In the genomic region with DNA sequence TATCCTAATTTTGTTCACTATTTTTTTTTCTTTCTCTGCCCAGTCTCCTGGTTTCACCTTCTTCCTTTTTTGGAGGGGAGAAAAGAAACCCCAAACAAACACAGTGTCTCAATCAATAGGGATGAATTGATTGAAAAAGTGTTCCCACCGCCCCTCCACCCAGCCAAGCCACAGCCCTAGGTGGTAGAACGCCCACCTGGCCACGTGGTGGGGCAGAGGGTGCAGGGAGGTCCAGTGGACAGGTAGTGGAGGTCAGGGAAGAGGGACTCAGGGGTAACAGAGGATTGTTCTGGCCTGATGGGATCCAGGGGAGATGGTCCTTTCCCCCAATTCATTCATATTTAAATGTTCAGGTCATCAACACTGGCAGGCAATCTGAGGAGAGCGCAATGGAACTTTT, we compare ENCODE assay signal across 13 cellular contexts. TPM values are rescaled to one million over a fixed set of nuclear protein-coding genes. Genes with fewer than 3 reads are reported as not detected.
DNase-seq lines count a peak whose midpoint lies in the region; ATAC-seq and TF ChIP-seq lines count a peak whose summit lies in the region.
"Had no signal": no experiment of that assay in that cellular context is flagged by ENCODE, and none has a peak within 500 bp of the region (broad histone marks: within the 10 kb centered on the region; RNA-seq: fewer than 3 reads in every experiment).

No MANE protein-coding gene starts in this region.

- WGBS in adrenal gland, 4 donors, result 53 to 63% (median 60%) methylated on average over 4 of the region's 4 CpGs

- H3K27me3 Mint-ChIP-seq in WTC11 (ENCODE audit: low read depth), result peaks cover 27% of the 10 kb centered on the region

- TF ChIP-seq POLR2A in adrenal gland (IDR thresholded peaks at IDR 0.05), result no peak

- peak overlapping the region; percentile 80 for H3K27ac ChIP-seq in neutrophil
- no peak overlapping the region for H3K27ac ChIP-seq in RWPE1
- no peak overlapping the region for H3K27ac ChIP-seq in adrenal gland
- H3K27ac ChIP-seq: BLaER1 had no signal

- H3K9me3 ChIP-seq in neutrophil (no peaks in the 10 kb centered on the region), adrenal gland (replicated peaks in 1 of 3) (no peaks in the 10 kb centered on the region)
- H3K9me3 ChIP-seq: BLaER1 had no signal

- H3K9me3 Mint-ChIP-seq in WTC11, result no peaks in the 10 kb centered on the region
- H3K9me3 Mint-ChIP-seq: activated T-cell treated with anti-CD3 and anti-CD28 coated beads, Interleukin-2, amount 50 U/mL, for 72 hours had no signal

- no peaks in the 10 kb centered on the region for H3K36me3 ChIP-seq in BJ (ENCODE audit: control insufficient read depth, insufficient read depth, low read length)
- no peaks in the 10 kb centered on the region for H3K36me3 ChIP-seq in neutrophil
- H3K36me3 ChIP-seq in adrenal gland (replicated peaks in 1 of 2), result no peaks in the 10 kb centered on the region
- H3K36me3 ChIP-seq: BLaER1 had no signal

- peak overlapping the region; percentile 84 for H3K4me3 Mint-ChIP-seq in WTC11
- H3K4me3 Mint-ChIP-seq: activated CD4-positive, alpha-beta T cell treated with anti-CD3 and anti-CD28 coated beads for 36 hours had no signal

- H3K4me3 ChIP-seq in BJ (ENCODE audit: low read depth, low read length) (peak overlapping the region; percentile 10; the same call in 1 of the 2 replicates), fibroblast of the aortic adventitia (ENCODE audit: low read depth, low read length) (peak overlapping the region; percentile 86), neutrophil (ENCODE audit: low read depth in 1 of 2, low read length in 1 of 2) (no peak overlapping the region), adrenal gland (peak overlapping the region in 1 of 4 donors; percentile 55)
- H3K4me3 ChIP-seq: BLaER1 had no signal

- TF ChIP-seq CTCF in BJ (IDR thresholded peaks at IDR 0.05; ENCODE audit: insufficient read depth, low read depth, low read length), result no peak
- TF ChIP-seq CTCF in WTC11 (IDR thresholded peaks at IDR 0.05), result no peak
- no peak for TF ChIP-seq CTCF in fibroblast of the aortic adventitia (IDR thresholded peaks at IDR 0.05; ENCODE audit: insufficient read depth, low read length)
- no peak for TF ChIP-seq CTCF in neutrophil (IDR thresholded peaks at IDR 0.05)
- TF ChIP-seq CTCF in RWPE1 (conservative IDR thresholded peaks at IDR 0.05; ENCODE audit: low read depth), result no peak
- TF ChIP-seq CTCF in adrenal gland (IDR thresholded peaks at IDR 0.05), result no peak

- POLR2A ChIA-PET in BJ (lab: Charles Lee) (interaction anchor here (0.6 kb wide), 1 partner anchor 69 kb away, joined by 3 read pairs; no protein-coding TSS in a partner anchor), WTC11 (lab: Charles Lee) (no interaction called here), RWPE1 (lab: Yijun Ruan, JAX; ENCODE audit: low non-redundant PET) (no interaction called here)

- DNase-seq in BJ (ENCODE audit: low read depth), result no peak
- no peak for DNase-seq in WTC11 (ENCODE audit: low spot score)
- no peak for DNase-seq in fibroblast of the aortic adventitia (ENCODE audit: low read depth)
- DNase-seq in RWPE1 (ENCODE audit: low spot score), result no peak
- no peak for DNase-seq in adrenal gland
- DNase-seq: activated CD4-positive, alpha-beta T cell treated with anti-CD3 and anti-CD28 coated beads for 36 hours; activated T-cell treated with anti-CD3 and anti-CD28 coated beads, Interleukin-2, amount 50 U/mL, for 72 hours; central memory CD4-positive, alpha-beta T cell; NCI-H1436 had no signal

- H3K4me1 Mint-ChIP-seq in WTC11, result peaks cover 76% of the 10 kb centered on the region

- H3K27ac Mint-ChIP-seq in WTC11, result no peak overlapping the region
- H3K27ac Mint-ChIP-seq: activated CD4-positive, alpha-beta T cell treated with anti-CD3 and anti-CD28 coated beads for 36 hours; activated T-cell treated with anti-CD3 and anti-CD28 coated beads, Interleukin-2, amount 50 U/mL, for 72 hours had no signal

- H3K4me1 ChIP-seq in neutrophil (ENCODE audit: control insufficient read depth in 1 of 2, insufficient read depth in 1 of 2, low read depth in 1 of 2, low read length in 1 of 2) (peaks cover 69% of the 10 kb centered on the region in 2 experiments), adrenal gland (replicated peaks in 1 of 2) (peaks cover 8 to 9% of the 10 kb centered on the region in 2 donors)

- ATAC-seq in WTC11, result no peak
- no peak for ATAC-seq in GM18858 (IDR thresholded peaks at IDR 0.05; ENCODE audit: unreplicated experiment)
- no peak for ATAC-seq in HG02973 (IDR thresholded peaks at IDR 0.05; ENCODE audit: unreplicated experiment)
- ATAC-seq: activated CD4-positive, alpha-beta T cell treated with anti-CD3 and anti-CD28 coated beads for 36 hours; activated T-cell treated with anti-CD3 and anti-CD28 coated beads, Interleukin-2, amount 50 U/mL, for 72 hours had no signal

- H3K27me3 ChIP-seq in BJ (ENCODE audit: control insufficient read depth, insufficient read depth, low read length) (no peaks in the 10 kb centered on the region), neutrophil (no peaks in the 10 kb centered on the region), adrenal gland (no peaks in the 10 kb centered on the region)

- H3K36me3 Mint-ChIP-seq in WTC11, result no peaks in the 10 kb centered on the region

- intact Hi-C loops in adrenal gland (cut with DNase I), result loop anchor here in 1 of 2 donors (10.0 kb wide), 1 partner anchor 696 kb away; no protein-coding TSS in a partner anchor

- CTCF ChIA-PET in BJ (lab: Yijun Ruan, JAX) (interaction anchor here (0.6 to 1.6 kb wide), 4 partner anchors 120 to 683 kb away, joined by 3 to 4 read pairs (median 3); no protein-coding TSS in a partner anchor), WTC11 (lab: Charles Lee) (interaction anchor here (0.8 to 2.6 kb wide), 2 partner anchors 10 to 239 kb away, joined by 4 to 12 read pairs; no protein-coding TSS in a partner anchor), RWPE1 (lab: Yijun Ruan, JAX) (no interaction called here)

TF ChIP-seq in WTC11, 78 proteins besides CTCF, POLR2A, EP300 and RAD21:
- TF ChIP-seq ATF1 (CRISPR knock-in tag; IDR thresholded peaks at IDR 0.05), result no peak
- TF ChIP-seq, protein P1, sequence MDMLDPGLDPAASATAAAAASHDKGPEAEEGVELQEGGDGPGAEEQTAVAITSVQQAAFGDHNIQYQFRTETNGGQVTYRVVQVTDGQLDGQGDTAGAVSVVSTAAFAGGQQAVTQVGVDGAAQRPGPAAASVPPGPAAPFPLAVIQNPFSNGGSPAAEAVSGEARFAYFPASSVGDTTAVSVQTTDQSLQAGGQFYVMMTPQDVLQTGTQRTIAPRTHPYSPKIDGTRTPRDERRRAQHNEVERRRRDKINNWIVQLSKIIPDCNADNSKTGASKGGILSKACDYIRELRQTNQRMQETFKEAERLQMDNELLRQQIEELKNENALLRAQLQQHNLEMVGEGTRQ (CRISPR knock-in tag; IDR thresholded peaks at IDR 0.05), result peak; percentile 58
- TF ChIP-seq, protein P2, sequence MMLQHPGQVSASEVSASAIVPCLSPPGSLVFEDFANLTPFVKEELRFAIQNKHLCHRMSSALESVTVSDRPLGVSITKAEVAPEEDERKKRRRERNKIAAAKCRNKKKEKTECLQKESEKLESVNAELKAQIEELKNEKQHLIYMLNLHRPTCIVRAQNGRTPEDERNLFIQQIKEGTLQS (CRISPR knock-in tag; conservative IDR thresholded peaks at IDR 0.05), result no peak
- TF ChIP-seq, protein P3, sequence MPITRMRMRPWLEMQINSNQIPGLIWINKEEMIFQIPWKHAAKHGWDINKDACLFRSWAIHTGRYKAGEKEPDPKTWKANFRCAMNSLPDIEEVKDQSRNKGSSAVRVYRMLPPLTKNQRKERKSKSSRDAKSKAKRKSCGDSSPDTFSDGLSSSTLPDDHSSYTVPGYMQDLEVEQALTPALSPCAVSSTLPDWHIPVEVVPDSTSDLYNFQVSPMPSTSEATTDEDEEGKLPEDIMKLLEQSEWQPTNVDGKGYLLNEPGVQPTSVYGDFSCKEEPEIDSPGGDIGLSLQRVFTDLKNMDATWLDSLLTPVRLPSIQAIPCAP (CRISPR knock-in tag; IDR thresholded peaks at IDR 0.05), result no peak
- no peak for TF ChIP-seq SMAD3 (CRISPR knock-in tag; IDR thresholded peaks at IDR 0.05; ENCODE audit: borderline replicate concordance)
- TF ChIP-seq, protein P4, sequence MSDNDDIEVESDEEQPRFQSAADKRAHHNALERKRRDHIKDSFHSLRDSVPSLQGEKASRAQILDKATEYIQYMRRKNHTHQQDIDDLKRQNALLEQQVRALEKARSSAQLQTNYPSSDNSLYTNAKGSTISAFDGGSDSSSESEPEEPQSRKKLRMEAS (CRISPR knock-in tag; IDR thresholded peaks at IDR 0.05), result 0 out of 2 replicates have a peak, but pooled peaks have one; percentile 29
- no peak for TF ChIP-seq SMAD4 (CRISPR knock-in tag; IDR thresholded peaks at IDR 0.05)

RNA-seq across cellular contexts. Expression of a gene that starts 1.8 kb away (rescaled TPM):
- polyA plus RNA-seq in BJ (2011; rRNA removed) (19.7 and 33.4 TPM in 2 replicates), adrenal gland (1 to 10 TPM in 1 of 3 donors, under 1 TPM in 2; 0.71 to 1.4 (median 0.95) TPM)
- 45.5 and 64.4 TPM in 2 replicates for polyA minus RNA-seq in BJ (2011; rRNA and poly(A)+ RNA removed)
- total RNA-seq in WTC11 (2021) (0.16 to 1.0 TPM (median 0.44 TPM) in 3 replicates), fibroblast of the aortic adventitia (ENCODE audit: low replicate concordance) (14.7 and 20.0 TPM in 2 replicates), adrenal gland (1 to 10 TPM in 4 of 8 donors, under 1 TPM in 4; 0.35 to 4.1 (median 1.0) TPM)
- total RNA-seq: activated CD4-positive, alpha-beta T cell treated with anti-CD3 and anti-CD28 coated beads for 36 hours had no signal

Comparison
In these comparisons a context has a peak if more than half of its experiments do, and no peak if none do; other contexts are left out.
1. H3K4me3 ChIP-seq: peak in BJ (single experiment) and fibroblast of the aortic adventitia (single experiment); none in neutrophil (0 of 2).